Comparison of ENCODE assay signal across 14 cellular contexts in the genomic region with DNA sequence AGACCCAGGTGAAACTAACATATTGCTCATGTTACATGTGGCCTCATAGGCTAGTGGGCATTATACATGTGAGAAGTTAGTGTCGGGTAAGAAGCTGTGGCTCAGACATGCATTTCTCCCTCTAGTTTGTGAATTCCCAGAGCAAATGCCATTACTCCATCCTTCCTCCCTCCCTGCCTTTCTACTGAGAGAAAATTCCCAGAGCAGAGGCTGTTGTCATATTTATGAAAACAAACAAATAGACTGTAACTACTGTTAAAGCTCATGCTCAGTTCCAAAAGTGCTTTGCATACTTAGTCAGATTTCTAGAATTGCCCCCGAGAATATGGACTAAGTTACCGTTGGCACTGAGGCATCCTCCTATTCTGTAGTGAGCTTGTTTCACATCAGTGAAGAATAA.
"Had no signal": no experiment of that assay in that cellular context is flagged by ENCODE, and none has a peak within 500 bp of the region (broad histone marks: within the 10 kb centered on the region; RNA-seq: fewer than 3 reads in every experiment).

No MANE protein-coding gene starts in this region.

- ATAC-seq: activated T-cell treated with anti-CD3 and anti-CD28 coated beads, Interleukin-2, amount 50 U/mL, for 4 hours; gastrocnemius medialis; heart right ventricle had no signal

- H3K27ac ChIP-seq: dorsolateral prefrontal cortex, esophagus squamous epithelium, gastrocnemius medialis, heart right ventricle, skin epidermis, tibial artery had no signal

- H3K4me3 Mint-ChIP-seq: activated CD4-positive, alpha-beta memory T cell treated with anti-CD3 and anti-CD28 coated beads for 36 hours; activated naive CD8-positive, alpha-beta T cell treated with anti-CD3 and anti-CD28 coated beads, Interleukin-2, amount 10 ng/mL, durations not matched to agents 7 days and 5 days; activated T-cell treated with anti-CD3 and anti-CD28 coated beads, Interleukin-2, amount 50 U/mL, for 4 hours had no signal

- H3K36me3 Mint-ChIP-seq: activated CD4-positive, alpha-beta memory T cell treated with anti-CD3 and anti-CD28 coated beads for 36 hours had no signal

- H3K9me3 ChIP-seq: esophagus squamous epithelium, gastrocnemius medialis, heart right ventricle, tibial artery had no signal

- FAIRE-seq: keratinocyte had no signal

- H3K9me3 Mint-ChIP-seq: activated CD4-positive, alpha-beta memory T cell treated with anti-CD3 and anti-CD28 coated beads for 36 hours; activated T-cell treated with anti-CD3 and anti-CD28 coated beads, Interleukin-2, amount 50 U/mL, for 4 hours had no signal

- H3K27me3 Mint-ChIP-seq: activated CD4-positive, alpha-beta memory T cell treated with anti-CD3 and anti-CD28 coated beads for 36 hours; activated naive CD8-positive, alpha-beta T cell treated with anti-CD3 and anti-CD28 coated beads, Interleukin-2, amount 10 ng/mL, durations not matched to agents 7 days and 5 days had no signal

- H3K4me3 ChIP-seq: dorsolateral prefrontal cortex, esophagus squamous epithelium, gastrocnemius medialis, heart right ventricle, skin epidermis, tibial artery had no signal

- H3K27ac Mint-ChIP-seq: activated CD4-positive, alpha-beta memory T cell treated with anti-CD3 and anti-CD28 coated beads for 36 hours; activated naive CD8-positive, alpha-beta T cell treated with anti-CD3 and anti-CD28 coated beads, Interleukin-2, amount 10 ng/mL, durations not matched to agents 7 days and 5 days had no signal

- DNase-seq: activated CD4-positive, alpha-beta memory T cell treated with anti-CD3 and anti-CD28 coated beads for 36 hours; activated CD4-positive, alpha-beta T cell treated with anti-CD3 and anti-CD28 coated beads for 1 hour; activated gamma-delta T cell; activated naive CD8-positive, alpha-beta T cell treated with anti-CD3 and anti-CD28 coated beads, Interleukin-2, amount 10 ng/mL, durations not matched to agents 7 days and 5 days; activated T-cell treated with anti-CD3 and anti-CD28 coated beads, Interleukin-2, amount 50 U/mL, for 4 hours; aorta; dorsolateral prefrontal cortex; esophagus squamous epithelium; gastrocnemius medialis; heart right ventricle; retina; tibial artery had no signal

- H3K36me3 ChIP-seq: esophagus squamous epithelium, gastrocnemius medialis, heart right ventricle, tibial artery had no signal

- H3K27me3 ChIP-seq: dorsolateral prefrontal cortex, esophagus squamous epithelium, gastrocnemius medialis, heart right ventricle, tibial artery had no signal
